In the genomic region with DNA sequence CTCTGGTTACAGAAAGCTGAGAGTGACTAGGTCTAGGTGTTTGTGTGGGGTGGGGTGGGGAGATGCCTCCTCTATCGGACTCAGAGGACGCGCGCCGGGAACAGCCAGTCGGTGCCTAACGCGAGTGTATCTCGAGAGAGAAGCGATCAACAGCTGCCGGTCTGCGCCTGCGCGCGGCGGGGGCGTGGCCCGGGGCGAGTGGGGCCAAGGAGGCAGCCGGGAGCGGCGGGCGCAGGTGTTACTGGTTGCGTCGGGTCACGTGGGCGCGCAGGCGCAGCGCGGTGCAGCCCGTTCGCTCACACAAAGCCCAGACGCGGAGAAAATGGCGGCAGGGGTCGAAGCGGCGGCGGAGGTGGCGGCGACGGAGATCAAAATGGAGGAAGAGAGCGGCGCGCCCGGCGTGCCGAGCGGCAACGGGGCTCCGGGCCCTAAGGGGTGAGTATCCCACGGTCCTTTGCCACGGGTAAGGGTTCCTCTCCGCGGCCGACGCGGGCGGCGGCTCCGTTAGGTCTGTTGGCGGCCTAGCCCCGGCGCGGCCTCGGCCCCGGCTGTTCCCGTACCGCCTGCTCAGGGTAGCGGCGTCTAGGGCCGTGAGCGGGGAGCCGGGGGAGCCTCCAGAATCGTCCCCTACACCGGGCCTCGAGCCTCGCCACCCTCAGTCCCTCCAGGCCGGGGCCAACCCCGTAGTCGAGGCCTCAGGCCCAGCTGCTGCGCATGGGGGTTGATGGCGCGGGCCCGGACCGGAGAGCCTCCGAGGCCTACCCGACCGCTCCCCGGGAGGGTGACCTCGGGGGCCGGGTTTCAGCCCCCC, we compare ENCODE assay signal across 8 cellular contexts. TPM values are rescaled to one million over a fixed set of nuclear protein-coding genes. Genes with fewer than 3 reads are reported as not detected.
DNase-seq lines count a peak whose midpoint lies in the region; ATAC-seq and TF ChIP-seq lines count a peak whose summit lies in the region.

A gene with protein sequence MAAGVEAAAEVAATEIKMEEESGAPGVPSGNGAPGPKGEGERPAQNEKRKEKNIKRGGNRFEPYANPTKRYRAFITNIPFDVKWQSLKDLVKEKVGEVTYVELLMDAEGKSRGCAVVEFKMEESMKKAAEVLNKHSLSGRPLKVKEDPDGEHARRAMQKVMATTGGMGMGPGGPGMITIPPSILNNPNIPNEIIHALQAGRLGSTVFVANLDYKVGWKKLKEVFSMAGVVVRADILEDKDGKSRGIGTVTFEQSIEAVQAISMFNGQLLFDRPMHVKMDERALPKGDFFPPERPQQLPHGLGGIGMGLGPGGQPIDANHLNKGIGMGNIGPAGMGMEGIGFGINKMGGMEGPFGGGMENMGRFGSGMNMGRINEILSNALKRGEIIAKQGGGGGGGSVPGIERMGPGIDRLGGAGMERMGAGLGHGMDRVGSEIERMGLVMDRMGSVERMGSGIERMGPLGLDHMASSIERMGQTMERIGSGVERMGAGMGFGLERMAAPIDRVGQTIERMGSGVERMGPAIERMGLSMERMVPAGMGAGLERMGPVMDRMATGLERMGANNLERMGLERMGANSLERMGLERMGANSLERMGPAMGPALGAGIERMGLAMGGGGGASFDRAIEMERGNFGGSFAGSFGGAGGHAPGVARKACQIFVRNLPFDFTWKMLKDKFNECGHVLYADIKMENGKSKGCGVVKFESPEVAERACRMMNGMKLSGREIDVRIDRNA (plus strand): TSS at position 299 of the 811 bp plus-strand sequence. CDS start 24 bp downstream, at position 323.

- peaks cover 31% of the 10 kb centered on the region for H3K36me3 Mint-ChIP-seq in effector memory CD8-positive, alpha-beta T cell (ENCODE audit: insufficient read depth)

- H3K4me3 Mint-ChIP-seq in effector memory CD8-positive, alpha-beta T cell = peak within 1 kb of the TSS; percentile 82 to 96

- DNase-seq in CMK (ENCODE audit: low read depth) (peak; percentile 93), GM20000 (ENCODE audit: low spot score) (peak; percentile 99), HT-29 (ENCODE audit: low spot score) (peak; percentile 94), NOMO-1 (lab: John Stamatoyannopoulos, UW; ENCODE audit: unreplicated experiment in 2 of 2) (peak; percentile 98 to 99), medulla oblongata (ENCODE audit: extremely low spot score) (peak; percentile 98)
- peak; percentile 100 for DNase-seq in activated CD8-positive, alpha-beta memory T cell treated with anti-CD3 and anti-CD28 coated beads for 4 hours (ENCODE audit: low read depth in 2 of 2)
- DNase-seq in effector memory CD8-positive, alpha-beta T cell = peak; percentile 100
- peak; percentile 100 for DNase-seq in stimulated activated CD8-positive, alpha-beta memory T cell treated with anti-CD3 and anti-CD28 coated beads, Interleukin-12 subunit alpha, Interleukin-12 subunit beta, amount 100 ng/mL, for 1 hour (ENCODE audit: low read depth)

- H3K27ac Mint-ChIP-seq in effector memory CD8-positive, alpha-beta T cell = peak within 1 kb of the TSS; percentile 94 to 99

- peaks cover 32 to 43% of the 10 kb centered on the region in 2 donors for H3K4me1 Mint-ChIP-seq in effector memory CD8-positive, alpha-beta T cell (ENCODE audit: low read depth in 2 of 2)

- H3K27me3 Mint-ChIP-seq in effector memory CD8-positive, alpha-beta T cell = no peaks in the 10 kb centered on the region

- ATAC-seq in effector memory CD8-positive, alpha-beta T cell (replicated peaks) = peak; percentile 89

- H3K9me3 Mint-ChIP-seq in effector memory CD8-positive, alpha-beta T cell = no peaks in the 10 kb centered on the region

- no peak for TF ChIP-seq CTCF in GM20000 (IDR thresholded peaks at IDR 0.05; ENCODE audit: extremely low read depth, missing control alignments)

RNA-seq across cellular contexts. Expression of the gene that starts here (rescaled TPM):
- total RNA-seq in HT-29 (2014; rRNA removed; shearing (Covaris generic)) = 162 and 178 TPM in 2 replicates

Comparison
In these comparisons a context has a peak if more than half of its experiments do, and no peak if none do; other contexts are left out.
1. Peak in every context shown above with its lines: DNase-seq and ATAC-seq.